Comparison of ENCODE assay signal across 12 cellular contexts in genomic region chr9:105637787-105638395, GRCh38. TPM values are rescaled to one million over a fixed set of nuclear protein-coding genes. Genes with fewer than 3 reads are reported as not detected.
DNase-seq lines count a peak whose midpoint lies in the region; ATAC-seq and TF ChIP-seq lines count a peak whose summit lies in the region.
"Had no signal": no experiment of that assay in that cellular context is flagged by ENCODE, and none has a peak within 500 bp of the region (broad histone marks: within the 10 kb centered on the region; RNA-seq: fewer than 3 reads in every experiment).

No MANE protein-coding gene starts in this region.

- no peaks in the 10 kb centered on the region for H3K27me3 ChIP-seq in Peyer's patch
- H3K27me3 ChIP-seq: SJCRH30 had no signal

- ATAC-seq in natural killer cell (no peak), GM21360 (IDR thresholded peaks at IDR 0.05; ENCODE audit: unreplicated experiment) (no peak), HG03097 (IDR thresholded peaks at IDR 0.05; ENCODE audit: low FRiP score, unreplicated experiment) (no peak)
- ATAC-seq in natural killer cell treated with Interleukin-12 subunit alpha and Interleukin-12 subunit beta and Interleukin-15 and Interleukin-18, amount 100 ng/mL, for 72 hours = no peak

- H3K36me3 ChIP-seq in Peyer's patch = peaks cover 0 to 6% (median 0%) of the 10 kb centered on the region in 3 donors

- TF ChIP-seq CTCF in natural killer cell (IDR thresholded peaks at IDR 0.05) (peak; percentile 26), Peyer's patch (IDR thresholded peaks at IDR 0.05) (peak in 4 of 6 experiments; percentile 29 to 38 (median 32)), fibroblast of mammary gland (conservative IDR thresholded peaks at IDR 0.05; ENCODE audit: control insufficient read depth, insufficient read depth, low read depth, low read length) (peak; percentile 56), type B pancreatic cell (conservative IDR thresholded peaks at IDR 0.05) (peak; percentile 73)

- intact Hi-C loops in natural killer cell (cut with micrococcal nuclease) = no loop called here

- TF ChIP-seq POLR2A in Peyer's patch (IDR thresholded peaks at IDR 0.05) = no peak

- no peak overlapping the region for H3K4me3 ChIP-seq in Peyer's patch
- no peak overlapping the region for H3K4me3 ChIP-seq in fibroblast of mammary gland (ENCODE audit: control insufficient read depth, low read depth, low read length)
- H3K4me3 ChIP-seq: SJCRH30 had no signal

- no peaks in the 10 kb centered on the region for H3K36me3 Mint-ChIP-seq in natural killer cell
- H3K36me3 Mint-ChIP-seq in natural killer cell treated with Interleukin-12 subunit alpha and Interleukin-12 subunit beta and Interleukin-15 and Interleukin-18, amount 100 ng/mL, for 72 hours = peaks cover 11% of the 10 kb centered on the region
- H3K36me3 Mint-ChIP-seq in type B pancreatic cell = peaks cover 14% of the 10 kb centered on the region

- H3K4me1 Mint-ChIP-seq in natural killer cell (no peaks in the 10 kb centered on the region), type B pancreatic cell (ENCODE audit: unreplicated experiment) (no peaks in the 10 kb centered on the region)
- H3K4me1 Mint-ChIP-seq in natural killer cell treated with Interleukin-12 subunit alpha and Interleukin-12 subunit beta and Interleukin-15 and Interleukin-18, amount 100 ng/mL, for 72 hours (ENCODE audit: low read depth in 2 of 2) = no peaks in the 10 kb centered on the region
- H3K4me1 Mint-ChIP-seq: CD8-positive, alpha-beta memory T cell had no signal

- H3K27ac Mint-ChIP-seq in natural killer cell = no peak overlapping the region
- no peak overlapping the region for H3K27ac Mint-ChIP-seq in natural killer cell treated with Interleukin-12 subunit alpha and Interleukin-12 subunit beta and Interleukin-15 and Interleukin-18, amount 100 ng/mL, for 72 hours
- H3K27ac Mint-ChIP-seq in type B pancreatic cell = no peak overlapping the region
- H3K27ac Mint-ChIP-seq: CD8-positive, alpha-beta memory T cell had no signal

- H3K27ac ChIP-seq in Peyer's patch = no peak overlapping the region
- H3K27ac ChIP-seq: SJCRH30 had no signal

- no peaks in the 10 kb centered on the region for H3K4me1 ChIP-seq in Peyer's patch

- DNase-seq in natural killer cell = no peak
- no peak for DNase-seq in natural killer cell treated with Interleukin-12 subunit alpha and Interleukin-12 subunit beta and Interleukin-15 and Interleukin-18, amount 100 ng/mL, for 72 hours (ENCODE audit: low spot score)
- DNase-seq in Peyer's patch = no peak
- DNase-seq in fibroblast of mammary gland (ENCODE audit: low read depth) = peak; percentile 14
- DNase-seq in type B pancreatic cell (ENCODE audit: extremely low spot score, unreplicated experiment) = no peak
- no peak for DNase-seq in DMS 273 treated with DMSO at 0.1 percent for 48 hours (lab: John Stamatoyannopoulos, UW)
- DNase-seq: activated CD8-positive, alpha-beta memory T cell treated with anti-CD3 and anti-CD28 coated beads, Interleukin-2, amount 50 U/mL, for 4 hours; CD8-positive, alpha-beta memory T cell; NCI-H1105 treated with DMSO at 0.1 percent for 48 hours had no signal

- H3K9me3 ChIP-seq in Peyer's patch = no peaks in the 10 kb centered on the region

- H3K27me3 Mint-ChIP-seq in natural killer cell (ENCODE audit: low read depth in 2 of 2) (no peaks in the 10 kb centered on the region), type B pancreatic cell (no peaks in the 10 kb centered on the region)
- H3K27me3 Mint-ChIP-seq in natural killer cell treated with Interleukin-12 subunit alpha and Interleukin-12 subunit beta and Interleukin-15 and Interleukin-18, amount 100 ng/mL, for 72 hours = no peaks in the 10 kb centered on the region
- H3K27me3 Mint-ChIP-seq: CD8-positive, alpha-beta memory T cell had no signal

- H3K4me3 Mint-ChIP-seq in natural killer cell (no peak overlapping the region), type B pancreatic cell (no peak overlapping the region)
- no peak overlapping the region for H3K4me3 Mint-ChIP-seq in natural killer cell treated with Interleukin-12 subunit alpha and Interleukin-12 subunit beta and Interleukin-15 and Interleukin-18, amount 100 ng/mL, for 72 hours
- H3K4me3 Mint-ChIP-seq: CD8-positive, alpha-beta memory T cell had no signal

- no peaks in the 10 kb centered on the region for H3K9me3 Mint-ChIP-seq in natural killer cell
- no peaks in the 10 kb centered on the region for H3K9me3 Mint-ChIP-seq in natural killer cell treated with Interleukin-12 subunit alpha and Interleukin-12 subunit beta and Interleukin-15 and Interleukin-18, amount 100 ng/mL, for 72 hours
- H3K9me3 Mint-ChIP-seq in type B pancreatic cell = peaks cover 3% of the 10 kb centered on the region
- H3K9me3 Mint-ChIP-seq: CD8-positive, alpha-beta memory T cell had no signal

RNA-seq across cellular contexts. Expression of gene TAL2, which starts 24.4 kb away (rescaled TPM):
- total RNA-seq in natural killer cell (not detected), Peyer's patch (not detected), type B pancreatic cell (ENCODE audit: low replicate concordance) (0.65 TPM in 1 of 2 replicates, not detected in the other)
- total RNA-seq in natural killer cell treated with Interleukin-12 subunit alpha and Interleukin-12 subunit beta and Interleukin-15 and Interleukin-18, amount 100 ng/mL, for 72 hours = not detected
- total RNA-seq: SJCRH30 had no signal

RNA-seq across cellular contexts. Expression of gene TMEM38B, which starts 56.5 kb away (rescaled TPM):
- total RNA-seq in natural killer cell = 1 to 10 TPM; 5.7 to 8.0 (median 8.0) TPM
- 10 to 100 TPM; 13.7 TPM for total RNA-seq in natural killer cell treated with Interleukin-12 subunit alpha and Interleukin-12 subunit beta and Interleukin-15 and Interleukin-18, amount 100 ng/mL, for 72 hours
- 10 to 100 TPM in 3 of 4 donors, 1 to 10 TPM in 1; 9.9 to 18.0 (median 12.5) TPM for total RNA-seq in Peyer's patch
- 18.5 and 21.3 TPM in 2 replicates for total RNA-seq in type B pancreatic cell (ENCODE audit: low replicate concordance)
